In the genomic region with DNA sequence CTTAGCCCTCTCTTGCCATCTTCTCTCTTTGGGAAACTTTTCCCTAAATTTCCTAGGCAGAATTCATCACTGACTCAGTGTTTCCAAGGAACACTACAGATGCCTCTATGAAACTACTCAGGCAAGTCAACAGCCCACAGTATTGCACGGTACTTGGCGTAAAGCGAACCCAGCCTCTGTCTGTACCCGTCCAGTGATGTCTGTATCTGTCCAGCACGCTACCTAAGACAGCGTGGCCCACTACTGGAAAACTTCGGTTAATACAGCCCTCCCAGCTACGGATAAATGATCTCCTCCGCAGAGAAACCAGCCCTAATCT, we compare ENCODE assay signal across 1 cellular context.
TF ChIP-seq lines count a peak whose summit lies in the region.

No MANE protein-coding gene starts in this region.

TF ChIP-seq in K562, 482 proteins besides CTCF, POLR2A, EP300 and RAD21:
- TF ChIP-seq LEF1 (IDR thresholded peaks at IDR 0.05) (0 out of 2 replicates have a peak, but pooled peaks have one; percentile 11), ZSCAN29 (IDR thresholded peaks at IDR 0.05) (0 out of 2 replicates have a peak, but pooled peaks have one; percentile 78)
- TF ChIP-seq, protein P1, sequence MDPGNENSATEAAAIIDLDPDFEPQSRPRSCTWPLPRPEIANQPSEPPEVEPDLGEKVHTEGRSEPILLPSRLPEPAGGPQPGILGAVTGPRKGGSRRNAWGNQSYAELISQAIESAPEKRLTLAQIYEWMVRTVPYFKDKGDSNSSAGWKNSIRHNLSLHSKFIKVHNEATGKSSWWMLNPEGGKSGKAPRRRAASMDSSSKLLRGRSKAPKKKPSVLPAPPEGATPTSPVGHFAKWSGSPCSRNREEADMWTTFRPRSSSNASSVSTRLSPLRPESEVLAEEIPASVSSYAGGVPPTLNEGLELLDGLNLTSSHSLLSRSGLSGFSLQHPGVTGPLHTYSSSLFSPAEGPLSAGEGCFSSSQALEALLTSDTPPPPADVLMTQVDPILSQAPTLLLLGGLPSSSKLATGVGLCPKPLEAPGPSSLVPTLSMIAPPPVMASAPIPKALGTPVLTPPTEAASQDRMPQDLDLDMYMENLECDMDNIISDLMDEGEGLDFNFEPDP (CRISPR knock-in tag; IDR thresholded peaks at IDR 0.05): no peak
